ENCODE assay signal across 14 cellular contexts in genomic region chr2:43104763-43105162, GRCh38.
DNase-seq lines count a peak whose midpoint lies in the region; TF ChIP-seq lines count a peak whose summit lies in the region.
"Had no signal": no experiment of that assay in that cellular context is flagged by ENCODE, and none has a peak within 500 bp of the region (broad histone marks: within the 10 kb centered on the region; RNA-seq: fewer than 3 reads in every experiment).

No MANE protein-coding gene starts in this region.

- H3K4me1 ChIP-seq in hepatocyte (ENCODE audit: insufficient read depth) = peaks cover 42% of the 10 kb centered on the region
- H3K4me1 ChIP-seq in stomach = peaks cover 24 to 75% (median 38%) of the 10 kb centered on the region in 4 donors

- peak; percentile 79 for DNase-seq in NB4 (ENCODE audit: low read depth)
- no peak for DNase-seq in hepatocyte (ENCODE audit: low spot score)
- DNase-seq in stomach = no peak
- no peak for DNase-seq in 8988T
- DNase-seq in stimulated activated naive CD4-positive, alpha-beta T cell treated with Interleukin-2 at 50 U/mL for 16 hours (lab: John Stamatoyannopoulos, UW) = no peak
- no peak for DNase-seq in DMS53 treated with DMSO at 0.1 percent for 48 hours (lab: John Stamatoyannopoulos, UW; ENCODE audit: unreplicated experiment)
- no peak for DNase-seq in iPS-NIHi11 (ENCODE audit: low spot score)
- DNase-seq: activated gamma-delta T cell treated with Interleukin-2 at 50 U/mL for 16 hours; CD8-positive, alpha-beta T cell; dermis blood vessel endothelial cell; left ventricle myocardium superior; nephron progenitor cell; T-cell had no signal

- H4K20me1 ChIP-seq in hepatocyte (ENCODE audit: insufficient read depth, poor library complexity, severe bottlenecking) = no peaks in the 10 kb centered on the region

- no peak overlapping the region for H3K4me3 ChIP-seq in NB4 (ENCODE audit: low read depth, low read length)
- H3K4me3 ChIP-seq in hepatocyte = no peak overlapping the region
- no peak overlapping the region for H3K4me3 ChIP-seq in stomach

- H3K27me3 ChIP-seq in hepatocyte = no peaks in the 10 kb centered on the region
- no peaks in the 10 kb centered on the region for H3K27me3 ChIP-seq in stomach

- peak; percentile 25 for TF ChIP-seq CTCF in GM12873 (IDR thresholded peaks at IDR 0.05; ENCODE audit: insufficient read depth, low read depth, low read length, missing control alignments)
- TF ChIP-seq CTCF in NB4 (IDR thresholded peaks at IDR 0.05; ENCODE audit: low read depth, low read length) = peak; percentile 50
- TF ChIP-seq CTCF in hepatocyte (IDR thresholded peaks at IDR 0.05; ENCODE audit: poor library complexity) = no peak
- no peak for TF ChIP-seq CTCF in stomach (IDR thresholded peaks at IDR 0.05)

- 85% methylated on average over 2 of the region's 2 CpGs for WGBS in hepatocyte (ENCODE audit: low lambda C conversion rate, missing lambda C conversion rate)
- 89 to 98% (median 94%) methylated on average over 2 of the region's 2 CpGs for WGBS in stomach, 5 donors

- intact Hi-C loops in stomach (cut with DNase I; ENCODE audit: low total_unique reads) = no loop called here

- H3K9me2 ChIP-seq in hepatocyte (replicated peaks; ENCODE audit: insufficient read depth) = no peaks in the 10 kb centered on the region

- no peaks in the 10 kb centered on the region for H3K79me2 ChIP-seq in hepatocyte

- no peak for TF ChIP-seq POLR2A in NB4 (IDR thresholded peaks at IDR 0.05; ENCODE audit: extremely low read depth, insufficient read length)
- no peak for TF ChIP-seq POLR2A in stomach (IDR thresholded peaks at IDR 0.05)

- TF ChIP-seq EP300 in stomach (IDR thresholded peaks at IDR 0.05) = no peak

- H2AFZ ChIP-seq in hepatocyte = no peak overlapping the region

- H3K9me3 ChIP-seq in hepatocyte (ENCODE audit: low read depth) = no peaks in the 10 kb centered on the region
- no peaks in the 10 kb centered on the region for H3K9me3 ChIP-seq in stomach

- H3K36me3 ChIP-seq in hepatocyte (replicated peaks; ENCODE audit: insufficient read depth, low read depth) = no peaks in the 10 kb centered on the region
- H3K36me3 ChIP-seq in stomach = no peaks in the 10 kb centered on the region

- H3K27ac ChIP-seq in hepatocyte = peak overlapping the region; percentile 68
- peak overlapping the region in 4 of 5 donors; percentile 76 to 82 (median 78) for H3K27ac ChIP-seq in stomach

- H3K4me2 ChIP-seq in hepatocyte = no peak overlapping the region

Comparison
In these comparisons a context has a peak if more than half of its experiments do, and no peak if none do; other contexts are left out.
1. CTCF ChIP-seq: peak in GM12873 (single experiment) and NB4 (single experiment); none in hepatocyte (single experiment) and stomach (0 of 7).